Comparison of ENCODE assay signal across 2 cellular contexts in the genomic region with DNA sequence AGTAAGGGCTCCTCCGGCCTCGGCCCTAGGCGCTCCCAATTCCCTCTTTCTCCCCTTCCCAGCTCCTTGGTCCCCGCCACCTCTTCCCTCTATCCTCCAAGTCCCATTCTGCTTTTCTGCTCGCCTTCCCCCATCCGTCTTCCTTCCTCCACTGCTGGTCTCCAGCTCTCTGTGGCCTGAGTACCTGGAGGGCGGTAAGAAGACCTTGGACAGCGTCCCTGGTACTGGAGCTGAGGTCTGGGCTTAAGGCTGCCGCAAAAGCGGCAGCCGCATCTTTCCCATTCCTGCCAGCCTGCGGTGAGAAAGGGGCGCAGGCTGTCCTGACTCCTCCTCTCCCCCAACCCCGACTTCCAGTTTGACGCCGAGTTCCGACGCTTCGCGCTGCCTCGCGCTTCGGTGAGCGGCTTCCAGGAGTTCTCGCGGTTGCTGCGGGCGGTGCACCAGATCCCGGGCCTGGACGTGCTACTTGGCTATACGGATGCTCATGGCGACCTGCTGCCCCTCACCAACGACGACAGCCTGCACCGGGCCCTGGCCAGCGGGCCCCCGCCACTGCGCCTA.
TF ChIP-seq lines count a peak whose summit lies in the region.

No MANE protein-coding gene starts in this region.

TF ChIP-seq in HEK293, 187 proteins besides CTCF, POLR2A, EP300 and RAD21 (continued from another document):
- TF ChIP-seq, protein P1, sequence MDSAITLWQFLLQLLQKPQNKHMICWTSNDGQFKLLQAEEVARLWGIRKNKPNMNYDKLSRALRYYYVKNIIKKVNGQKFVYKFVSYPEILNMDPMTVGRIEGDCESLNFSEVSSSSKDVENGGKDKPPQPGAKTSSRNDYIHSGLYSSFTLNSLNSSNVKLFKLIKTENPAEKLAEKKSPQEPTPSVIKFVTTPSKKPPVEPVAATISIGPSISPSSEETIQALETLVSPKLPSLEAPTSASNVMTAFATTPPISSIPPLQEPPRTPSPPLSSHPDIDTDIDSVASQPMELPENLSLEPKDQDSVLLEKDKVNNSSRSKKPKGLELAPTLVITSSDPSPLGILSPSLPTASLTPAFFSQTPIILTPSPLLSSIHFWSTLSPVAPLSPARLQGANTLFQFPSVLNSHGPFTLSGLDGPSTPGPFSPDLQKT (IDR thresholded peaks at IDR 0.05; ENCODE audit: borderline replicate concordance, low read depth, low read length) = no peak

TF ChIP-seq in WTC11, 78 proteins besides CTCF, POLR2A, EP300 and RAD21 (continued from another document and continues in another):
- TF ChIP-seq, protein P2, sequence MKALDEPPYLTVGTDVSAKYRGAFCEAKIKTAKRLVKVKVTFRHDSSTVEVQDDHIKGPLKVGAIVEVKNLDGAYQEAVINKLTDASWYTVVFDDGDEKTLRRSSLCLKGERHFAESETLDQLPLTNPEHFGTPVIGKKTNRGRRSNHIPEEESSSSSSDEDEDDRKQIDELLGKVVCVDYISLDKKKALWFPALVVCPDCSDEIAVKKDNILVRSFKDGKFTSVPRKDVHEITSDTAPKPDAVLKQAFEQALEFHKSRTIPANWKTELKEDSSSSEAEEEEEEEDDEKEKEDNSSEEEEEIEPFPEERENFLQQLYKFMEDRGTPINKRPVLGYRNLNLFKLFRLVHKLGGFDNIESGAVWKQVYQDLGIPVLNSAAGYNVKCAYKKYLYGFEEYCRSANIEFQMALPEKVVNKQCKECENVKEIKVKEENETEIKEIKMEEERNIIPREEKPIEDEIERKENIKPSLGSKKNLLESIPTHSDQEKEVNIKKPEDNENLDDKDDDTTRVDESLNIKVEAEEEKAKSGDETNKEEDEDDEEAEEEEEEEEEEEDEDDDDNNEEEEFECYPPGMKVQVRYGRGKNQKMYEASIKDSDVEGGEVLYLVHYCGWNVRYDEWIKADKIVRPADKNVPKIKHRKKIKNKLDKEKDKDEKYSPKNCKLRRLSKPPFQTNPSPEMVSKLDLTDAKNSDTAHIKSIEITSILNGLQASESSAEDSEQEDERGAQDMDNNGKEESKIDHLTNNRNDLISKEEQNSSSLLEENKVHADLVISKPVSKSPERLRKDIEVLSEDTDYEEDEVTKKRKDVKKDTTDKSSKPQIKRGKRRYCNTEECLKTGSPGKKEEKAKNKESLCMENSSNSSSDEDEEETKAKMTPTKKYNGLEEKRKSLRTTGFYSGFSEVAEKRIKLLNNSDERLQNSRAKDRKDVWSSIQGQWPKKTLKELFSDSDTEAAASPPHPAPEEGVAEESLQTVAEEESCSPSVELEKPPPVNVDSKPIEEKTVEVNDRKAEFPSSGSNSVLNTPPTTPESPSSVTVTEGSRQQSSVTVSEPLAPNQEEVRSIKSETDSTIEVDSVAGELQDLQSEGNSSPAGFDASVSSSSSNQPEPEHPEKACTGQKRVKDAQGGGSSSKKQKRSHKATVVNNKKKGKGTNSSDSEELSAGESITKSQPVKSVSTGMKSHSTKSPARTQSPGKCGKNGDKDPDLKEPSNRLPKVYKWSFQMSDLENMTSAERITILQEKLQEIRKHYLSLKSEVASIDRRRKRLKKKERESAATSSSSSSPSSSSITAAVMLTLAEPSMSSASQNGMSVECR (CRISPR knock-in tag; IDR thresholded peaks at IDR 0.05; ENCODE audit: borderline replicate concordance) = peak; percentile 67; the same call in 1 of the 2 replicates
- TF ChIP-seq, protein P3, sequence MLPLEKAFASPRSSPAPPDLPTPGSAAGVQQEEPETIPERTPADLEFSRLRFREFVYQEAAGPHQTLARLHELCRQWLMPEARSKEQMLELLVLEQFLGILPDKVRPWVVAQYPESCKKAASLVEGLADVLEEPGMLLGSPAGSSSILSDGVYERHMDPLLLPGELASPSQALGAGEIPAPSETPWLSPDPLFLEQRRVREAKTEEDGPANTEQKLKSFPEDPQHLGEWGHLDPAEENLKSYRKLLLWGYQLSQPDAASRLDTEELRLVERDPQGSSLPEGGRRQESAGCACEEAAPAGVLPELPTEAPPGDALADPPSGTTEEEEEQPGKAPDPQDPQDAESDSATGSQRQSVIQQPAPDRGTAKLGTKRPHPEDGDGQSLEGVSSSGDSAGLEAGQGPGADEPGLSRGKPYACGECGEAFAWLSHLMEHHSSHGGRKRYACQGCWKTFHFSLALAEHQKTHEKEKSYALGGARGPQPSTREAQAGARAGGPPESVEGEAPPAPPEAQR (CRISPR knock-in tag; IDR thresholded peaks at IDR 0.05) = no peak
- TF ChIP-seq CREB1 (CRISPR knock-in tag; IDR thresholded peaks at IDR 0.05) (no peak), JUN (CRISPR knock-in tag; IDR thresholded peaks at IDR 0.05) (0 out of 2 replicates have a peak, but pooled peaks have one; percentile 27), FOXP1 (CRISPR knock-in tag; IDR thresholded peaks at IDR 0.05; ENCODE audit: borderline replicate concordance) (no peak), HMGA2 (CRISPR knock-in tag; IDR thresholded peaks at IDR 0.05) (no peak), GABPB1 (CRISPR knock-in tag; IDR thresholded peaks at IDR 0.05) (no peak), SOX15 (CRISPR knock-in tag; IDR thresholded peaks at IDR 0.05) (no peak), ZNF671 (CRISPR knock-in tag; IDR thresholded peaks at IDR 0.05) (no peak), NR1H2 (CRISPR knock-in tag; IDR thresholded peaks at IDR 0.05) (no peak), TCF7 (CRISPR knock-in tag; IDR thresholded peaks at IDR 0.05; ENCODE audit: low read depth) (no peak), IRF2 (CRISPR knock-in tag; IDR thresholded peaks at IDR 0.05; ENCODE audit: borderline replicate concordance, low read depth) (no peak), TEAD1 (CRISPR knock-in tag; IDR thresholded peaks at IDR 0.05) (no peak; the same call in none of the 2 replicates), EMX1 (CRISPR knock-in tag; IDR thresholded peaks at IDR 0.05) (no peak), ZNF263 (CRISPR knock-in tag; IDR thresholded peaks at IDR 0.05; ENCODE audit: low read depth) (no peak), NR2C2 (CRISPR knock-in tag; IDR thresholded peaks at IDR 0.05) (no peak)
- TF ChIP-seq, protein P4, sequence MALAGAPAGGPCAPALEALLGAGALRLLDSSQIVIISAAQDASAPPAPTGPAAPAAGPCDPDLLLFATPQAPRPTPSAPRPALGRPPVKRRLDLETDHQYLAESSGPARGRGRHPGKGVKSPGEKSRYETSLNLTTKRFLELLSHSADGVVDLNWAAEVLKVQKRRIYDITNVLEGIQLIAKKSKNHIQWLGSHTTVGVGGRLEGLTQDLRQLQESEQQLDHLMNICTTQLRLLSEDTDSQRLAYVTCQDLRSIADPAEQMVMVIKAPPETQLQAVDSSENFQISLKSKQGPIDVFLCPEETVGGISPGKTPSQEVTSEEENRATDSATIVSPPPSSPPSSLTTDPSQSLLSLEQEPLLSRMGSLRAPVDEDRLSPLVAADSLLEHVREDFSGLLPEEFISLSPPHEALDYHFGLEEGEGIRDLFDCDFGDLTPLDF (CRISPR knock-in tag; IDR thresholded peaks at IDR 0.05) = no peak
- TF ChIP-seq, protein P5, sequence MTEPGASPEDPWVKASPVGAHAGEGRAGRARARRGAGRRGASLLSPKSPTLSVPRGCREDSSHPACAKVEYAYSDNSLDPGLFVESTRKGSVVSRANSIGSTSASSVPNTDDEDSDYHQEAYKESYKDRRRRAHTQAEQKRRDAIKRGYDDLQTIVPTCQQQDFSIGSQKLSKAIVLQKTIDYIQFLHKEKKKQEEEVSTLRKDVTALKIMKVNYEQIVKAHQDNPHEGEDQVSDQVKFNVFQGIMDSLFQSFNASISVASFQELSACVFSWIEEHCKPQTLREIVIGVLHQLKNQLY (CRISPR knock-in tag; IDR thresholded peaks at IDR 0.05) = no peak
- TF ChIP-seq, protein P6, sequence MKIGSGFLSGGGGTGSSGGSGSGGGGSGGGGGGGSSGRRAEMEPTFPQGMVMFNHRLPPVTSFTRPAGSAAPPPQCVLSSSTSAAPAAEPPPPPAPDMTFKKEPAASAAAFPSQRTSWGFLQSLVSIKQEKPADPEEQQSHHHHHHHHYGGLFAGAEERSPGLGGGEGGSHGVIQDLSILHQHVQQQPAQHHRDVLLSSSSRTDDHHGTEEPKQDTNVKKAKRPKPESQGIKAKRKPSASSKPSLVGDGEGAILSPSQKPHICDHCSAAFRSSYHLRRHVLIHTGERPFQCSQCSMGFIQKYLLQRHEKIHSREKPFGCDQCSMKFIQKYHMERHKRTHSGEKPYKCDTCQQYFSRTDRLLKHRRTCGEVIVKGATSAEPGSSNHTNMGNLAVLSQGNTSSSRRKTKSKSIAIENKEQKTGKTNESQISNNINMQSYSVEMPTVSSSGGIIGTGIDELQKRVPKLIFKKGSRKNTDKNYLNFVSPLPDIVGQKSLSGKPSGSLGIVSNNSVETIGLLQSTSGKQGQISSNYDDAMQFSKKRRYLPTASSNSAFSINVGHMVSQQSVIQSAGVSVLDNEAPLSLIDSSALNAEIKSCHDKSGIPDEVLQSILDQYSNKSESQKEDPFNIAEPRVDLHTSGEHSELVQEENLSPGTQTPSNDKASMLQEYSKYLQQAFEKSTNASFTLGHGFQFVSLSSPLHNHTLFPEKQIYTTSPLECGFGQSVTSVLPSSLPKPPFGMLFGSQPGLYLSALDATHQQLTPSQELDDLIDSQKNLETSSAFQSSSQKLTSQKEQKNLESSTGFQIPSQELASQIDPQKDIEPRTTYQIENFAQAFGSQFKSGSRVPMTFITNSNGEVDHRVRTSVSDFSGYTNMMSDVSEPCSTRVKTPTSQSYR (CRISPR knock-in tag; IDR thresholded peaks at IDR 0.05) = no peak
- TF ChIP-seq, protein P7, sequence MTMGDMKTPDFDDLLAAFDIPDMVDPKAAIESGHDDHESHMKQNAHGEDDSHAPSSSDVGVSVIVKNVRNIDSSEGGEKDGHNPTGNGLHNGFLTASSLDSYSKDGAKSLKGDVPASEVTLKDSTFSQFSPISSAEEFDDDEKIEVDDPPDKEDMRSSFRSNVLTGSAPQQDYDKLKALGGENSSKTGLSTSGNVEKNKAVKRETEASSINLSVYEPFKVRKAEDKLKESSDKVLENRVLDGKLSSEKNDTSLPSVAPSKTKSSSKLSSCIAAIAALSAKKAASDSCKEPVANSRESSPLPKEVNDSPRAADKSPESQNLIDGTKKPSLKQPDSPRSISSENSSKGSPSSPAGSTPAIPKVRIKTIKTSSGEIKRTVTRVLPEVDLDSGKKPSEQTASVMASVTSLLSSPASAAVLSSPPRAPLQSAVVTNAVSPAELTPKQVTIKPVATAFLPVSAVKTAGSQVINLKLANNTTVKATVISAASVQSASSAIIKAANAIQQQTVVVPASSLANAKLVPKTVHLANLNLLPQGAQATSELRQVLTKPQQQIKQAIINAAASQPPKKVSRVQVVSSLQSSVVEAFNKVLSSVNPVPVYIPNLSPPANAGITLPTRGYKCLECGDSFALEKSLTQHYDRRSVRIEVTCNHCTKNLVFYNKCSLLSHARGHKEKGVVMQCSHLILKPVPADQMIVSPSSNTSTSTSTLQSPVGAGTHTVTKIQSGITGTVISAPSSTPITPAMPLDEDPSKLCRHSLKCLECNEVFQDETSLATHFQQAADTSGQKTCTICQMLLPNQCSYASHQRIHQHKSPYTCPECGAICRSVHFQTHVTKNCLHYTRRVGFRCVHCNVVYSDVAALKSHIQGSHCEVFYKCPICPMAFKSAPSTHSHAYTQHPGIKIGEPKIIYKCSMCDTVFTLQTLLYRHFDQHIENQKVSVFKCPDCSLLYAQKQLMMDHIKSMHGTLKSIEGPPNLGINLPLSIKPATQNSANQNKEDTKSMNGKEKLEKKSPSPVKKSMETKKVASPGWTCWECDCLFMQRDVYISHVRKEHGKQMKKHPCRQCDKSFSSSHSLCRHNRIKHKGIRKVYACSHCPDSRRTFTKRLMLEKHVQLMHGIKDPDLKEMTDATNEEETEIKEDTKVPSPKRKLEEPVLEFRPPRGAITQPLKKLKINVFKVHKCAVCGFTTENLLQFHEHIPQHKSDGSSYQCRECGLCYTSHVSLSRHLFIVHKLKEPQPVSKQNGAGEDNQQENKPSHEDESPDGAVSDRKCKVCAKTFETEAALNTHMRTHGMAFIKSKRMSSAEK (CRISPR knock-in tag; IDR thresholded peaks at IDR 0.05; ENCODE audit: borderline replicate concordance) = no peak
- TF ChIP-seq, protein P8, sequence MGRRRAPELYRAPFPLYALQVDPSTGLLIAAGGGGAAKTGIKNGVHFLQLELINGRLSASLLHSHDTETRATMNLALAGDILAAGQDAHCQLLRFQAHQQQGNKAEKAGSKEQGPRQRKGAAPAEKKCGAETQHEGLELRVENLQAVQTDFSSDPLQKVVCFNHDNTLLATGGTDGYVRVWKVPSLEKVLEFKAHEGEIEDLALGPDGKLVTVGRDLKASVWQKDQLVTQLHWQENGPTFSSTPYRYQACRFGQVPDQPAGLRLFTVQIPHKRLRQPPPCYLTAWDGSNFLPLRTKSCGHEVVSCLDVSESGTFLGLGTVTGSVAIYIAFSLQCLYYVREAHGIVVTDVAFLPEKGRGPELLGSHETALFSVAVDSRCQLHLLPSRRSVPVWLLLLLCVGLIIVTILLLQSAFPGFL (CRISPR knock-in tag; IDR thresholded peaks at IDR 0.05; ENCODE audit: borderline replicate concordance) = no peak
- TF ChIP-seq, protein P9, sequence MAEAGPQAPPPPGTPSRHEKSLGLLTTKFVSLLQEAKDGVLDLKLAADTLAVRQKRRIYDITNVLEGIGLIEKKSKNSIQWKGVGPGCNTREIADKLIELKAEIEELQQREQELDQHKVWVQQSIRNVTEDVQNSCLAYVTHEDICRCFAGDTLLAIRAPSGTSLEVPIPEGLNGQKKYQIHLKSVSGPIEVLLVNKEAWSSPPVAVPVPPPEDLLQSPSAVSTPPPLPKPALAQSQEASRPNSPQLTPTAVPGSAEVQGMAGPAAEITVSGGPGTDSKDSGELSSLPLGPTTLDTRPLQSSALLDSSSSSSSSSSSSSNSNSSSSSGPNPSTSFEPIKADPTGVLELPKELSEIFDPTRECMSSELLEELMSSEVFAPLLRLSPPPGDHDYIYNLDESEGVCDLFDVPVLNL (CRISPR knock-in tag; IDR thresholded peaks at IDR 0.05; ENCODE audit: borderline replicate concordance, low read depth) = no peak
- TF ChIP-seq, protein P10, sequence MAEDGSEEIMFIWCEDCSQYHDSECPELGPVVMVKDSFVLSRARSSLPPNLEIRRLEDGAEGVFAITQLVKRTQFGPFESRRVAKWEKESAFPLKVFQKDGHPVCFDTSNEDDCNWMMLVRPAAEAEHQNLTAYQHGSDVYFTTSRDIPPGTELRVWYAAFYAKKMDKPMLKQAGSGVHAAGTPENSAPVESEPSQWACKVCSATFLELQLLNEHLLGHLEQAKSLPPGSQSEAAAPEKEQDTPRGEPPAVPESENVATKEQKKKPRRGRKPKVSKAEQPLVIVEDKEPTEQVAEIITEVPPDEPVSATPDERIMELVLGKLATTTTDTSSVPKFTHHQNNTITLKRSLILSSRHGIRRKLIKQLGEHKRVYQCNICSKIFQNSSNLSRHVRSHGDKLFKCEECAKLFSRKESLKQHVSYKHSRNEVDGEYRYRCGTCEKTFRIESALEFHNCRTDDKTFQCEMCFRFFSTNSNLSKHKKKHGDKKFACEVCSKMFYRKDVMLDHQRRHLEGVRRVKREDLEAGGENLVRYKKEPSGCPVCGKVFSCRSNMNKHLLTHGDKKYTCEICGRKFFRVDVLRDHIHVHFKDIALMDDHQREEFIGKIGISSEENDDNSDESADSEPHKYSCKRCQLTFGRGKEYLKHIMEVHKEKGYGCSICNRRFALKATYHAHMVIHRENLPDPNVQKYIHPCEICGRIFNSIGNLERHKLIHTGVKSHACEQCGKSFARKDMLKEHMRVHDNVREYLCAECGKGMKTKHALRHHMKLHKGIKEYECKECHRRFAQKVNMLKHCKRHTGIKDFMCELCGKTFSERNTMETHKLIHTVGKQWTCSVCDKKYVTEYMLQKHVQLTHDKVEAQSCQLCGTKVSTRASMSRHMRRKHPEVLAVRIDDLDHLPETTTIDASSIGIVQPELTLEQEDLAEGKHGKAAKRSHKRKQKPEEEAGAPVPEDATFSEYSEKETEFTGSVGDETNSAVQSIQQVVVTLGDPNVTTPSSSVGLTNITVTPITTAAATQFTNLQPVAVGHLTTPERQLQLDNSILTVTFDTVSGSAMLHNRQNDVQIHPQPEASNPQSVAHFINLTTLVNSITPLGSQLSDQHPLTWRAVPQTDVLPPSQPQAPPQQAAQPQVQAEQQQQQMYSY (CRISPR knock-in tag; IDR thresholded peaks at IDR 0.05) = peak; percentile 93
- TF ChIP-seq, protein P11, sequence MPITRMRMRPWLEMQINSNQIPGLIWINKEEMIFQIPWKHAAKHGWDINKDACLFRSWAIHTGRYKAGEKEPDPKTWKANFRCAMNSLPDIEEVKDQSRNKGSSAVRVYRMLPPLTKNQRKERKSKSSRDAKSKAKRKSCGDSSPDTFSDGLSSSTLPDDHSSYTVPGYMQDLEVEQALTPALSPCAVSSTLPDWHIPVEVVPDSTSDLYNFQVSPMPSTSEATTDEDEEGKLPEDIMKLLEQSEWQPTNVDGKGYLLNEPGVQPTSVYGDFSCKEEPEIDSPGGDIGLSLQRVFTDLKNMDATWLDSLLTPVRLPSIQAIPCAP (CRISPR knock-in tag; IDR thresholded peaks at IDR 0.05) = no peak; the same call in 1 of the 2 replicates
